11 cellular contexts compared by ENCODE assay signal in the genomic region with DNA sequence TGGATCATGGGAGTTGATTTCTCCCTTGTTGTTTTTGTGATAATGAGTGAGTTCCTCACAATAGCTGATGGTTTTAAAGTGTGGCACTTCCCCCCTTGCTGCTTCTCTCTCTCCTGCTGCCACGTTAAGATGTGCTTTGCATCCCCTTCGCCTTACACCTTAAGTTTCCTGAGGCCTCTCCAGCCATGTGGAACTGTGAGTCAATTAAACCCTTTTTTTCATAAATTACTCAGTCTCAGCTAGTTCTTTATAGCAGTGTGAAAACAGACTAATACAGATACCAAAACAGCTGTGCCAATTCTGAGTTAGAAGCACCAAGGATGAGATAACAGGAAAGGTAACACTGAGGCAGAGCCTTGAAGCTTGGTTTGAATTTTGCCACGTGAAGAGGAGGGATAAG. TPM values are rescaled to one million over a fixed set of nuclear protein-coding genes. Genes with fewer than 3 reads are reported as not detected.
DNase-seq lines count a peak whose midpoint lies in the region; ATAC-seq and TF ChIP-seq lines count a peak whose summit lies in the region.
"Had no signal": no experiment of that assay in that cellular context is flagged by ENCODE, and none has a peak within 500 bp of the region (broad histone marks: within the 10 kb centered on the region; RNA-seq: fewer than 3 reads in every experiment).

No MANE protein-coding gene starts in this region.

- ATAC-seq in GM18498 (IDR thresholded peaks at IDR 0.05; ENCODE audit: unreplicated experiment) (peak; percentile 70), GM19397 (IDR thresholded peaks at IDR 0.05; ENCODE audit: unreplicated experiment) (peak; percentile 63), HG03095 (IDR thresholded peaks at IDR 0.05; ENCODE audit: unreplicated experiment) (peak; percentile 48)
- ATAC-seq: left lung had no signal

- H3K27me3 Mint-ChIP-seq in endodermal cell (ENCODE audit: insufficient read depth) = no peaks in the 10 kb centered on the region
- H3K27me3 Mint-ChIP-seq: activated naive CD8-positive, alpha-beta T cell treated with anti-CD3 and anti-CD28 coated beads, Interleukin-2, amount 10 ng/mL, durations not matched to agents 7 days and 5 days had no signal

- H3K27ac Mint-ChIP-seq in endodermal cell = no peak overlapping the region
- H3K27ac Mint-ChIP-seq: activated naive CD8-positive, alpha-beta T cell treated with anti-CD3 and anti-CD28 coated beads, Interleukin-2, amount 10 ng/mL, durations not matched to agents 7 days and 5 days had no signal

- H3K9me3 Mint-ChIP-seq in endodermal cell = peaks cover 25% of the 10 kb centered on the region
- H3K9me3 Mint-ChIP-seq: activated naive CD8-positive, alpha-beta T cell treated with anti-CD3 and anti-CD28 coated beads, Interleukin-2, amount 10 ng/mL, durations not matched to agents 7 days and 5 days had no signal

- TF ChIP-seq CTCF in endodermal cell (conservative IDR thresholded peaks at IDR 0.05) = no peak

- H3K36me3 ChIP-seq in endodermal cell (ENCODE audit: control insufficient read depth, insufficient read depth, low read length) (peaks cover 4% of the 10 kb centered on the region), MG63 (no peaks in the 10 kb centered on the region)

- H3K27me3 ChIP-seq in endodermal cell (ENCODE audit: control insufficient read depth, insufficient read depth, low read length, poor library complexity, severe bottlenecking) (no peaks in the 10 kb centered on the region), MG63 (no peaks in the 10 kb centered on the region)
- H3K27me3 ChIP-seq: left lung had no signal

- H3K4me1 Mint-ChIP-seq in endodermal cell = peaks cover 17% of the 10 kb centered on the region

- H3K9ac ChIP-seq in endodermal cell (ENCODE audit: extremely low read depth, low read length, poor library complexity, severe bottlenecking) = no peak overlapping the region

- DNase-seq in endodermal cell (peak; percentile 49), AG08396 (ENCODE audit: low spot score) (no peak), MG63 (no peak), substantia nigra (lab: John Stamatoyannopoulos, UW) (no peak), mesenteric fat pad (ENCODE audit: low spot score) (no peak)
- DNase-seq: activated naive CD8-positive, alpha-beta T cell treated with anti-CD3 and anti-CD28 coated beads, Interleukin-2, amount 10 ng/mL, durations not matched to agents 7 days and 5 days; left lung; right cardiac atrium had no signal

- peaks cover 24% of the 10 kb centered on the region for H3K36me3 Mint-ChIP-seq in endodermal cell (ENCODE audit: low read depth)

- H3K4me1 ChIP-seq in endodermal cell (ENCODE audit: control insufficient read depth, insufficient read depth, low read length) = no peaks in the 10 kb centered on the region

- H3K4me3 ChIP-seq in endodermal cell (ENCODE audit: low read length) (peak overlapping the region; percentile 5), MG63 (no peak overlapping the region)
- H3K4me3 ChIP-seq: left lung had no signal

- H3K27ac ChIP-seq in endodermal cell (ENCODE audit: low read depth, low read length) = no peak overlapping the region
- no peak overlapping the region for H3K27ac ChIP-seq in substantia nigra (ENCODE audit: low read depth, low read length, poor library complexity, severe bottlenecking)
- H3K27ac ChIP-seq: left lung had no signal

- WGBS in endodermal cell (ENCODE audit: insufficient coverage in 1 of 2, insufficient read length in 1 of 2), 2 experiments = 62 to 64% methylated on average over 3 of the region's 3 CpGs

- H3K4me3 Mint-ChIP-seq in endodermal cell = no peak overlapping the region
- H3K4me3 Mint-ChIP-seq: activated naive CD8-positive, alpha-beta T cell treated with anti-CD3 and anti-CD28 coated beads, Interleukin-2, amount 10 ng/mL, durations not matched to agents 7 days and 5 days had no signal

- H3K9me3 ChIP-seq in endodermal cell (ENCODE audit: control insufficient read depth, low read length) (peaks cover 17% of the 10 kb centered on the region), MG63 (no peaks in the 10 kb centered on the region)
- H3K9me3 ChIP-seq: left lung had no signal

RNA-seq across cellular contexts. Expression of gene ITSN2, which starts 44.7 kb away (rescaled TPM):
- total RNA-seq in endodermal cell (10 to 100 TPM; 12.6 to 16.8 TPM), mesenteric fat pad (66.2 TPM)
- 7.1 TPM for polyA plus RNA-seq in endodermal cell (2013, experiment 1 of 2)
- polyA plus RNA-seq in endodermal cell (2013, experiment 2 of 2) = 6.7 TPM
- total RNA-seq in MG63 (2014; rRNA removed; shearing (Covaris generic); ENCODE audit: low replicate concordance) = 7.2 and 16.9 TPM in 2 replicates
